12 cellular contexts compared by ENCODE assay signal in the genomic region with DNA sequence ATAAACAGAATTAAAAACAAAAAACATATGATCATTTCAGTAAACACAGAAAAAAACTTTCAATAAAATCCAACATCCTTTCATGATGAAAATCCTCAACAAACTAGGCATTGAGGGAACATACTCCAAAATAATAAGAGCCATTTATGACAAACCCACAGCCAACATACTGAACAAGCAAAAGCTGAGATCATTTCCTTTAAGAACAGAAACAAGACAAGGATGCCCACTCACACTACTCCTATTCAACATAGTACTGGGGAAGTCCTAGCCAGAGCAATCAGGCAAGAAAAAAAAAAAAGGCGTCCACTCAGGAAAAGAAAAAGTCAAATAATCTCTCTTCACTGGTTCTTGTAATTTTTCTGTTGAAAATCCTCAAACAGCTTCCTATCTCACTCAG.
"Had no signal": no experiment of that assay in that cellular context is flagged by ENCODE, and none has a peak within 500 bp of the region (broad histone marks: within the 10 kb centered on the region; RNA-seq: fewer than 3 reads in every experiment).

No MANE protein-coding gene starts in this region.

- H3K27me3 Mint-ChIP-seq: stimulated activated naive CD8-positive, alpha-beta T cell treated with anti-CD3 and anti-CD28 coated beads, Interleukin-15, amount 100 ng/mL, for 72 hours; T-cell had no signal

- ATAC-seq: gastroesophageal sphincter; left ventricle myocardium superior; stimulated activated naive CD8-positive, alpha-beta T cell treated with anti-CD3 and anti-CD28 coated beads, Interleukin-15, amount 100 ng/mL, for 72 hours; T-cell had no signal

- H3K27ac Mint-ChIP-seq: neural progenitor cell, T-cell had no signal

- H3K9me3 Mint-ChIP-seq: neural progenitor cell; stimulated activated naive CD8-positive, alpha-beta T cell treated with anti-CD3 and anti-CD28 coated beads, Interleukin-15, amount 100 ng/mL, for 72 hours; T-cell had no signal

- DNase-seq: activated CD4-positive, alpha-beta T cell treated with anti-CD3 and anti-CD28 coated beads for 48 hours; activated naive CD4-positive, alpha-beta T cell treated with anti-CD3 and anti-CD28 coated beads, Interleukin-2, amount 50 U/mL, for 16 hours; activated T-cell treated with anti-CD3 and anti-CD28 coated beads, Interleukin-2, amount 50 U/mL, for 48 hours; anterior cingulate cortex; left ventricle myocardium superior; ovary; stimulated activated CD4-positive, alpha-beta T cell treated with anti-CD3 and anti-CD28 coated beads, Interleukin-2, amount 100 ng/mL, for 48 hours; stimulated activated naive CD8-positive, alpha-beta T cell treated with anti-CD3 and anti-CD28 coated beads, Interleukin-15, amount 100 ng/mL, for 72 hours; T-cell; testis had no signal

- H3K4me1 Mint-ChIP-seq: neural progenitor cell, T-cell had no signal

- H3K4me3 Mint-ChIP-seq: neural progenitor cell; stimulated activated naive CD8-positive, alpha-beta T cell treated with anti-CD3 and anti-CD28 coated beads, Interleukin-15, amount 100 ng/mL, for 72 hours; T-cell had no signal
